In genomic region chr7:130274983-130275649, GRCh38 we compare ENCODE assay signal across 16 cellular contexts. TPM values are rescaled to one million over a fixed set of nuclear protein-coding genes. Genes with fewer than 3 reads are reported as not detected.
DNase-seq lines count a peak whose midpoint lies in the region; ATAC-seq, FAIRE-seq and TF ChIP-seq lines count a peak whose summit lies in the region.
"Had no signal": no experiment of that assay in that cellular context is flagged by ENCODE, and none has a peak within 500 bp of the region (broad histone marks: within the 10 kb centered on the region; RNA-seq: fewer than 3 reads in every experiment).

No MANE protein-coding gene starts in this region.

- H3K9ac ChIP-seq in SK-N-MC (ENCODE audit: insufficient read length) (no peak overlapping the region), keratinocyte (ENCODE audit: control insufficient read depth, extremely low read depth, insufficient read depth, low read length) (peak overlapping the region; percentile 41), MM.1S (ENCODE audit: low read length) (no peak overlapping the region)

- peaks cover 42% of the 10 kb centered on the region for H3K4me1 Mint-ChIP-seq in MCF 10A (ENCODE audit: insufficient read depth, unreplicated experiment)

- H2AFZ ChIP-seq in keratinocyte (ENCODE audit: control insufficient read depth, low read length), result peak overlapping the region; percentile 25
- H2AFZ ChIP-seq in MM.1S (ENCODE audit: low read length), result no peak overlapping the region

- dilution Hi-C loops in keratinocyte (cut with MboI; ENCODE audit: extremely low pct_ligation_motif_present, low sequenced_read_pairs), result no loop called here

- BruUV-seq in MCF 10A (replicated peaks; lab: Mats Ljungman, UMichigan), result no TSS peak

- H3K9me3 Mint-ChIP-seq in MCF 10A (ENCODE audit: unreplicated experiment), result no peaks in the 10 kb centered on the region
- H3K9me3 Mint-ChIP-seq: IgD-negative memory B cell had no signal

- no peaks in the 10 kb centered on the region for H3F3A ChIP-seq in MM.1S (ENCODE audit: insufficient read depth, low read length)

- no peaks in the 10 kb centered on the region for H3K27me3 ChIP-seq in breast epithelium
- H3K27me3 ChIP-seq in keratinocyte (ENCODE audit: control insufficient read depth, extremely low read depth, insufficient read depth, low read length), result no peaks in the 10 kb centered on the region
- no peaks in the 10 kb centered on the region for H3K27me3 ChIP-seq in MM.1S (replicated peaks; ENCODE audit: insufficient read depth, low read length)
- H3K27me3 ChIP-seq: adrenal gland, vagina had no signal

- H3K4me1 ChIP-seq in breast epithelium (no peaks in the 10 kb centered on the region), keratinocyte (ENCODE audit: control insufficient read depth, extremely low read depth, insufficient read depth, low read length) (peaks cover 63% of the 10 kb centered on the region), MM.1S (ENCODE audit: low read length) (no peaks in the 10 kb centered on the region)

- no peak overlapping the region for H3K4me3 Mint-ChIP-seq in MCF 10A (ENCODE audit: unreplicated experiment)
- H3K4me3 Mint-ChIP-seq: IgD-negative memory B cell had no signal

- no peak overlapping the region for H3K4me3 ChIP-seq in breast epithelium
- peak overlapping the region; percentile 62 for H3K4me3 ChIP-seq in SK-N-MC
- peak overlapping the region in 1 of 3 experiments; percentile 26 for H3K4me3 ChIP-seq in keratinocyte (ENCODE audit: control insufficient read depth in 2 of 3, extremely low read depth in 1 of 3, insufficient read depth in 2 of 3, low read depth in 1 of 3, low read length in 3 of 3)
- no peak overlapping the region for H3K4me3 ChIP-seq in MM.1S (ENCODE audit: low read length)
- H3K4me3 ChIP-seq: adrenal gland, gastrocnemius medialis, vagina had no signal

- H3K36me3 ChIP-seq in breast epithelium, result no peaks in the 10 kb centered on the region
- H3K36me3 ChIP-seq in SK-N-MC (ENCODE audit: insufficient read depth, low read length), result no peaks in the 10 kb centered on the region
- no peaks in the 10 kb centered on the region for H3K36me3 ChIP-seq in keratinocyte (ENCODE audit: control insufficient read depth in 2 of 2, extremely low read depth in 1 of 2, insufficient read depth in 2 of 2, low read length in 2 of 2)
- no peaks in the 10 kb centered on the region for H3K36me3 ChIP-seq in MM.1S (replicated peaks; ENCODE audit: insufficient read depth, low read length)
- H3K36me3 ChIP-seq: adrenal gland, gastrocnemius medialis, vagina had no signal

- no peak for DNase-seq in MCF 10A (ENCODE audit: unreplicated experiment)
- DNase-seq in breast epithelium (ENCODE audit: low spot score in 2 of 2), result no peak
- no peak for DNase-seq in SK-N-MC (ENCODE audit: low read depth, low spot score)
- DNase-seq in keratinocyte (ENCODE audit: low read depth, low spot score), result no peak
- DNase-seq in inferior parietal cortex (ENCODE audit: extremely low spot score), result no peak
- DNase-seq in MM.1S, result no peak
- DNase-seq in H4 (ENCODE audit: low spot score), result no peak
- DNase-seq: adrenal gland, DND-41, gastrocnemius medialis, left cardiac atrium had no signal

- FAIRE-seq in keratinocyte (lab: Jason Lieb, UNC), result peak; percentile 39

- no peaks in the 10 kb centered on the region for H3K9me3 ChIP-seq in breast epithelium
- no peaks in the 10 kb centered on the region for H3K9me3 ChIP-seq in SK-N-MC (ENCODE audit: low read depth, low read length)
- no peaks in the 10 kb centered on the region for H3K9me3 ChIP-seq in keratinocyte (ENCODE audit: control insufficient read depth, low read depth, low read length)
- no peaks in the 10 kb centered on the region for H3K9me3 ChIP-seq in MM.1S (replicated peaks; ENCODE audit: insufficient read depth, low read length)
- H3K9me3 ChIP-seq: adrenal gland, gastrocnemius medialis, vagina had no signal

- H3K79me2 ChIP-seq in keratinocyte (ENCODE audit: control insufficient read depth, insufficient read depth, low read length) (no peaks in the 10 kb centered on the region), MM.1S (ENCODE audit: low read length) (no peaks in the 10 kb centered on the region)

- H3K36me3 Mint-ChIP-seq in MCF 10A (ENCODE audit: insufficient read depth, unreplicated experiment), result peaks cover 6% of the 10 kb centered on the region
- H3K36me3 Mint-ChIP-seq: IgD-negative memory B cell had no signal

- H4K20me1 ChIP-seq in keratinocyte (ENCODE audit: control insufficient read depth, extremely low read depth, insufficient read depth, low read length) (no peaks in the 10 kb centered on the region), MM.1S (ENCODE audit: insufficient read depth, low read length) (no peaks in the 10 kb centered on the region)

- no peaks in the 10 kb centered on the region for H3K27me3 Mint-ChIP-seq in MCF 10A (ENCODE audit: insufficient read depth, unreplicated experiment)

- POLR2A ChIA-PET in MCF 10A (lab: Yijun Ruan, JAX), result no interaction called here

- intact Hi-C loops in MCF 10A (cut with micrococcal nuclease) (no loop called here), breast epithelium (cut with DNase I; ENCODE audit: low total_unique reads) (no loop called here)

- peak overlapping the region; percentile 24 for H3K27ac Mint-ChIP-seq in MCF 10A (ENCODE audit: low read depth, unreplicated experiment)
- H3K27ac Mint-ChIP-seq: IgD-negative memory B cell had no signal

- CTCF ChIA-PET in MCF 10A (lab: Yijun Ruan, JAX), result no interaction called here

- H3K27ac ChIP-seq in breast epithelium (no peak overlapping the region), SK-N-MC (peak overlapping the region; percentile 85), keratinocyte (ENCODE audit: control insufficient read depth, insufficient read depth, low read length) (peak overlapping the region; percentile 88), MM.1S (ENCODE audit: low read length) (no peak overlapping the region)
- H3K27ac ChIP-seq: adrenal gland, gastrocnemius medialis had no signal

- ATAC-seq in GM21367 (IDR thresholded peaks at IDR 0.05; ENCODE audit: unreplicated experiment), result no peak
- ATAC-seq: gastrocnemius medialis had no signal

- no peak for TF ChIP-seq POLR2A in breast epithelium (IDR thresholded peaks at IDR 0.05)

- H3K4me2 ChIP-seq in keratinocyte (ENCODE audit: control insufficient read depth, extremely low read depth, insufficient read depth, low read depth, low read length) (peak overlapping the region; percentile 68), MM.1S (ENCODE audit: low read depth, low read length) (no peak overlapping the region)

- no peaks in the 10 kb centered on the region for H3K9me2 ChIP-seq in MM.1S (replicated peaks; ENCODE audit: insufficient read depth, low read length)

- no peaks in the 10 kb centered on the region for H3K9me1 ChIP-seq in keratinocyte (ENCODE audit: control insufficient read depth, extremely low read depth, insufficient read depth, low read length)

- TF ChIP-seq CTCF in MCF 10A (IDR thresholded peaks at IDR 0.05; ENCODE audit: unreplicated experiment), result no peak
- TF ChIP-seq CTCF in breast epithelium (IDR thresholded peaks at IDR 0.05), result no peak
- TF ChIP-seq CTCF in keratinocyte (optimal IDR thresholded peaks at IDR 0.05 in 1 of 3, IDR thresholded peaks at IDR 0.05 in 1 of 3, conservative IDR thresholded peaks at IDR 0.05 in 1 of 3; ENCODE audit: extremely low read depth in 1 of 3, insufficient read depth in 2 of 3, low read length in 3 of 3), result no peak
- no peak for TF ChIP-seq CTCF in MM.1S (IDR thresholded peaks at IDR 0.05; ENCODE audit: low read length)

RNA-seq across cellular contexts. Expression of gene CPA2, which starts 8.5 kb away (rescaled TPM):
- total RNA-seq in MCF 10A (2022) (not detected in 2 replicates), breast epithelium (not detected)
- polyA plus RNA-seq in keratinocyte, result 0.33 to 0.41 TPM (median 0.36 TPM) in 3 replicates
- not detected for polyA plus RNA-seq in keratinocyte (2011; ENCODE audit: low read depth)
- 0.34 and 0.52 TPM in 2 replicates for polyA plus RNA-seq in keratinocyte (2011; cell fraction: cytosol; rRNA removed)
- 0.08 and 0.27 TPM in 2 replicates for polyA plus RNA-seq in keratinocyte (2011; cell fraction: nucleus; rRNA removed)
- polyA plus RNA-seq in keratinocyte (2012; ENCODE audit: low replicate concordance), result 0.20 and 0.37 TPM in 2 replicates
- polyA minus RNA-seq in keratinocyte, result 0.26 TPM in 1 of 3 replicates, not detected in the others
- polyA minus RNA-seq in keratinocyte (2011; cell fraction: cytosol; rRNA and poly(A)+ RNA removed), result not detected
- polyA minus RNA-seq in keratinocyte (2011; cell fraction: nucleus; rRNA and poly(A)+ RNA removed), result not detected in 2 replicates
- total RNA-seq in H4 (2014; rRNA removed; shearing (Covaris generic)), result not detected in 2 replicates
- total RNA-seq: dermis microvascular lymphatic vessel endothelial cell, gastrocnemius medialis, SK-MEL-5, vagina had no signal
- polyA plus RNA-seq: IgD-negative memory B cell had no signal

RNA-seq across cellular contexts. Expression of gene CPA4, which starts 17.8 kb away (rescaled TPM):
- 1.8 and 4.3 TPM in 2 replicates for total RNA-seq in MCF 10A (2022)
- total RNA-seq in breast epithelium, result 1 to 10 TPM in 1 of 3 donors, under 1 TPM in 1, not detected in 1; 0.98 to 2.0 TPM
- polyA plus RNA-seq in keratinocyte, result 248 to 423 TPM (median 276 TPM) in 3 replicates
- 251 TPM for polyA plus RNA-seq in keratinocyte (2011; ENCODE audit: low read depth)
- polyA plus RNA-seq in keratinocyte (2011; cell fraction: cytosol; rRNA removed), result 150 and 192 TPM in 2 replicates
- polyA plus RNA-seq in keratinocyte (2011; cell fraction: nucleus; rRNA removed), result 1,379 and 1,426 TPM in 2 replicates
- polyA plus RNA-seq in keratinocyte (2012; ENCODE audit: low replicate concordance), result 171 and 255 TPM in 2 replicates
- polyA minus RNA-seq in keratinocyte, result 179 to 415 TPM (median 405 TPM) in 3 replicates
- 165 TPM for polyA minus RNA-seq in keratinocyte (2011; cell fraction: cytosol; rRNA and poly(A)+ RNA removed)
- polyA minus RNA-seq in keratinocyte (2011; cell fraction: nucleus; rRNA and poly(A)+ RNA removed), result 577 and 948 TPM in 2 replicates
- total RNA-seq in H4 (2014; rRNA removed; shearing (Covaris generic)), result 6.8 and 22.7 TPM in 2 replicates
- total RNA-seq: dermis microvascular lymphatic vessel endothelial cell, gastrocnemius medialis had no signal
- polyA plus RNA-seq: IgD-negative memory B cell had no signal

Comparison
In these comparisons a context has a peak if more than half of its experiments do, and no peak if none do; other contexts are left out.
1. H3K27ac ChIP-seq: peak in SK-N-MC (single experiment) and keratinocyte (single experiment); none in breast epithelium (0 of 2) and MM.1S (single experiment).